23 cellular contexts compared by ENCODE assay signal in genomic region chr11:96107143-96107829, GRCh38.
DNase-seq lines count a peak whose midpoint lies in the region; ATAC-seq and TF ChIP-seq lines count a peak whose summit lies in the region.
"Had no signal": no experiment of that assay in that cellular context is flagged by ENCODE, and none has a peak within 500 bp of the region (broad histone marks: within the 10 kb centered on the region; RNA-seq: fewer than 3 reads in every experiment).

No MANE protein-coding gene starts in this region.

- H3K9me3 ChIP-seq in T-helper 17 cell (ENCODE audit: control insufficient read depth, low read length, poor library complexity, severe bottlenecking): no peaks in the 10 kb centered on the region
- H3K9me3 ChIP-seq: adrenal gland; BLaER1 treated with 17β-estradiol and CSF1 and Interleukin-3, amounts not matched to agents 10 nM and 100 nM; Peyer's patch; upper lobe of left lung had no signal

- H3K36me3 Mint-ChIP-seq in activated naive CD8-positive, alpha-beta T cell: peaks cover 13% of the 10 kb centered on the region
- H3K36me3 Mint-ChIP-seq in activated naive CD8-positive, alpha-beta T cell treated with anti-CD3 and anti-CD28 coated beads for 36 hours: peaks cover 23% of the 10 kb centered on the region
- H3K36me3 Mint-ChIP-seq in T-helper 17 cell (ENCODE audit: low read depth) (peaks cover 2% of the 10 kb centered on the region), mesothelial cell of epicardium (no peaks in the 10 kb centered on the region)

- H3K4me3 Mint-ChIP-seq in activated naive CD8-positive, alpha-beta T cell: no peak overlapping the region
- H3K4me3 Mint-ChIP-seq in activated naive CD8-positive, alpha-beta T cell treated with anti-CD3 and anti-CD28 coated beads for 36 hours: no peak overlapping the region
- H3K4me3 Mint-ChIP-seq in T-helper 17 cell: no peak overlapping the region
- no peak overlapping the region for H3K4me3 Mint-ChIP-seq in mesothelial cell of epicardium
- H3K4me3 Mint-ChIP-seq: activated CD4-positive, alpha-beta memory T cell treated with anti-CD3 and anti-CD28 coated beads, Interleukin-2, amount 10 ng/mL, durations not matched to agents 7 days and 5 days had no signal

- no peaks in the 10 kb centered on the region for H3K9me3 Mint-ChIP-seq in activated naive CD8-positive, alpha-beta T cell (ENCODE audit: low read depth)
- H3K9me3 Mint-ChIP-seq in activated naive CD8-positive, alpha-beta T cell treated with anti-CD3 and anti-CD28 coated beads for 36 hours: peaks cover 7% of the 10 kb centered on the region
- H3K9me3 Mint-ChIP-seq in mesothelial cell of epicardium: no peaks in the 10 kb centered on the region

- DNase-seq in activated naive CD8-positive, alpha-beta T cell treated with anti-CD3 and anti-CD28 coated beads for 36 hours: no peak
- no peak for DNase-seq in T-helper 17 cell
- DNase-seq in mesothelial cell of epicardium (ENCODE audit: low spot score in 2 of 2, unreplicated experiment in 2 of 2): no peak
- no peak for DNase-seq in GM19240 (ENCODE audit: insufficient read length, low spot score)
- DNase-seq in D341Med (ENCODE audit: low spot score): no peak
- DNase-seq: activated CD4-positive, alpha-beta memory T cell treated with anti-CD3 and anti-CD28 coated beads, Interleukin-2, amount 10 ng/mL, durations not matched to agents 7 days and 5 days; activated CD4-positive, CD25-positive, alpha-beta regulatory T cell; activated effector memory CD4-positive, alpha-beta T cell treated with anti-CD3 and anti-CD28 coated beads, Interleukin-2, amount 50 U/mL, for 16 hours; adrenal gland; brain microvascular endothelial cell; NCI-H146; NCI-H2107; NCI-H524 treated with DMSO at 0.1 percent for 48 hours; Peyer's patch; right cardiac atrium; SHP77 treated with DMSO at 0.1 percent for 48 hours; stimulated activated CD4-positive, alpha-beta T cell treated with anti-CD3 and anti-CD28 coated beads, Interleukin-12 subunit alpha, Interleukin-12 subunit beta, amount 100 ng/mL, for 4 hours; stimulated activated CD4-positive, alpha-beta T cell treated with anti-CD3 and anti-CD28 coated beads, Interleukin-4, amount 100 ng/mL, for 1 hour; T1000; upper lobe of left lung had no signal

- no peak for TF ChIP-seq CTCF in mesothelial cell of epicardium (IDR thresholded peaks at IDR 0.05; ENCODE audit: unreplicated experiment)

- H3K27ac Mint-ChIP-seq in activated naive CD8-positive, alpha-beta T cell: peak overlapping the region; percentile 56
- no peak overlapping the region for H3K27ac Mint-ChIP-seq in activated naive CD8-positive, alpha-beta T cell treated with anti-CD3 and anti-CD28 coated beads for 36 hours
- H3K27ac Mint-ChIP-seq in T-helper 17 cell: peak overlapping the region; percentile 87
- H3K27ac Mint-ChIP-seq in mesothelial cell of epicardium: peak overlapping the region; percentile 85
- H3K27ac Mint-ChIP-seq: activated CD4-positive, alpha-beta memory T cell treated with anti-CD3 and anti-CD28 coated beads, Interleukin-2, amount 10 ng/mL, durations not matched to agents 7 days and 5 days had no signal

- peaks cover 68% of the 10 kb centered on the region for H3K4me1 Mint-ChIP-seq in activated naive CD8-positive, alpha-beta T cell (ENCODE audit: low read depth)
- H3K4me1 Mint-ChIP-seq in activated naive CD8-positive, alpha-beta T cell treated with anti-CD3 and anti-CD28 coated beads for 36 hours: peaks cover 62% of the 10 kb centered on the region
- H3K4me1 Mint-ChIP-seq in T-helper 17 cell (peaks cover 11% of the 10 kb centered on the region), mesothelial cell of epicardium (peaks cover 69% of the 10 kb centered on the region)

- ATAC-seq in T-helper 17 cell (no peak), HG03469 (IDR thresholded peaks at IDR 0.05; ENCODE audit: unreplicated experiment) (no peak)
- ATAC-seq: right cardiac atrium had no signal

- H3K27me3 Mint-ChIP-seq in activated naive CD8-positive, alpha-beta T cell: no peaks in the 10 kb centered on the region
- H3K27me3 Mint-ChIP-seq in activated naive CD8-positive, alpha-beta T cell treated with anti-CD3 and anti-CD28 coated beads for 36 hours: no peaks in the 10 kb centered on the region
- H3K27me3 Mint-ChIP-seq in T-helper 17 cell (no peaks in the 10 kb centered on the region), mesothelial cell of epicardium (ENCODE audit: low read depth) (no peaks in the 10 kb centered on the region)
- H3K27me3 Mint-ChIP-seq: activated CD4-positive, alpha-beta memory T cell treated with anti-CD3 and anti-CD28 coated beads, Interleukin-2, amount 10 ng/mL, durations not matched to agents 7 days and 5 days had no signal
